In the genomic region with DNA sequence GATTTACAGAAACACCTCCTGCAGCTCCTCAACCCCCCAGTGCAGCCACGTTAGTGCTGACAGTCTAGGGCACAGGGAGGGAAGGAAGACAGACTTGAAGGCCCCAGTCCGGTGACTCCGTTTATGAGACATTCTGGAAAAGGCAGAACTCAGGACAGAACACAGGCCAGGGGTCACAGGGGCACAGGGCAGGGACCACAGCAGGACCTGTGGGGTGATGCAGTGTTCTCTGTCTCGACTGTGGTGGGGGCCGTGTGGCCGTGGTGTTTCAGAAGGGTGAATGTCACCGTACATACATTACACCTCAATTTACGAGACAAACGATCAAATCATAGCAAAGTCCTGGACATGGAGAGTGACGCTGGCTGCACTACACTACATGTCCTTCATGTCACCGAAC, we compare ENCODE assay signal across 19 cellular contexts. TPM values are rescaled to one million over a fixed set of nuclear protein-coding genes. Genes with fewer than 3 reads are reported as not detected.
DNase-seq lines count a peak whose midpoint lies in the region; ATAC-seq and TF ChIP-seq lines count a peak whose summit lies in the region.
"Had no signal": no experiment of that assay in that cellular context is flagged by ENCODE, and none has a peak within 500 bp of the region (broad histone marks: within the 10 kb centered on the region; RNA-seq: fewer than 3 reads in every experiment).

No MANE protein-coding gene starts in this region.

- H3K27ac Mint-ChIP-seq in brain, result peak overlapping the region in 4 of 5 experiments; percentile 51 to 92 (median 80)
- H3K27ac Mint-ChIP-seq: CD4-positive, CD25-positive, alpha-beta regulatory T cell; CD8-positive, alpha-beta memory T cell had no signal

- H3K9ac ChIP-seq in NT2/D1 (ENCODE audit: insufficient read length, low read depth), result peak overlapping the region; percentile 43
- no peak overlapping the region for H3K9ac ChIP-seq in neuronal stem cell (ENCODE audit: low read depth, low read length, poor library complexity)

- H3K4ac ChIP-seq in neuronal stem cell (ENCODE audit: low read length), result no peak overlapping the region

- H2AFZ ChIP-seq in neuronal stem cell (ENCODE audit: low read length), result peak overlapping the region; percentile 11

- H3K27ac ChIP-seq in heart left ventricle (no peak overlapping the region), neuronal stem cell (replicated peaks; ENCODE audit: low read length) (no peak overlapping the region)

- no peak overlapping the region for H4K8ac ChIP-seq in neuronal stem cell (ENCODE audit: low read depth, low read length)

- peak overlapping the region in 2 of 5 experiments; percentile 25 to 50 for H3K4me3 Mint-ChIP-seq in brain
- H3K4me3 Mint-ChIP-seq: CD4-positive, CD25-positive, alpha-beta regulatory T cell; CD8-positive, alpha-beta memory T cell had no signal

- ATAC-seq in left ventricle myocardium superior, result no peak
- no peak for ATAC-seq in heart left ventricle
- ATAC-seq in HG02678 (IDR thresholded peaks at IDR 0.05; ENCODE audit: unreplicated experiment), result no peak
- ATAC-seq in HG03159 (IDR thresholded peaks at IDR 0.05; ENCODE audit: unreplicated experiment), result no peak

- H3K23ac ChIP-seq in neuronal stem cell (ENCODE audit: low read depth, low read length, poor library complexity), result peak overlapping the region; percentile 8

- peaks cover 59% of the 10 kb centered on the region for H3K27me3 Mint-ChIP-seq in brain

- H3K4me3 ChIP-seq in heart left ventricle (no peak overlapping the region), NT2/D1 (ENCODE audit: insufficient read length, low read depth) (no peak overlapping the region), neuronal stem cell (ENCODE audit: low read length in 2 of 2) (no peak overlapping the region)
- H3K4me3 ChIP-seq: HAP-1 had no signal

- H3K4me1 ChIP-seq in heart left ventricle (no peaks in the 10 kb centered on the region), NT2/D1 (ENCODE audit: insufficient read depth, insufficient read length) (peaks cover 24% of the 10 kb centered on the region), neuronal stem cell (ENCODE audit: control insufficient read depth in 2 of 2, insufficient read depth in 1 of 2, low read depth in 1 of 2, low read length in 2 of 2) (peaks cover 2 to 11% of the 10 kb centered on the region in 2 donors)
- H3K4me1 ChIP-seq: BE2C, HAP-1 had no signal

- H4K91ac ChIP-seq in neuronal stem cell (ENCODE audit: low read depth, low read length, poor library complexity), result no peak overlapping the region

- H3K27me3 ChIP-seq in heart left ventricle (peaks cover 7 to 78% (median 22%) of the 10 kb centered on the region in 9 donors), NT2/D1 (ENCODE audit: insufficient read depth, insufficient read length) (peaks cover 11% of the 10 kb centered on the region), neuronal stem cell (ENCODE audit: control insufficient read depth in 3 of 3, insufficient read depth in 3 of 3, low read depth in 1 of 3, low read length in 3 of 3) (peaks cover 0 to 91% (median 9%) of the 10 kb centered on the region in 3 experiments)

- no peak overlapping the region for H2BK12ac ChIP-seq in neuronal stem cell (ENCODE audit: low read length)

- TF ChIP-seq CTCF in heart left ventricle (IDR thresholded peaks at IDR 0.05), result no peak
- no peak for TF ChIP-seq CTCF in brain (conservative IDR thresholded peaks at IDR 0.05)

- no peak for TF ChIP-seq POLR2A in heart left ventricle (IDR thresholded peaks at IDR 0.05)

- H3K36me3 ChIP-seq in heart left ventricle, result no peaks in the 10 kb centered on the region
- no peaks in the 10 kb centered on the region for H3K36me3 ChIP-seq in NT2/D1 (ENCODE audit: insufficient read depth, insufficient read length, low read length)
- H3K36me3 ChIP-seq in neuronal stem cell (replicated peaks in 1 of 2; ENCODE audit: control insufficient read depth in 2 of 2, insufficient read depth in 2 of 2, low read length in 2 of 2), result no peaks in the 10 kb centered on the region
- H3K36me3 ChIP-seq: BE2C, HAP-1 had no signal

- H2AK5ac ChIP-seq in neuronal stem cell (ENCODE audit: low read depth, low read length), result peak overlapping the region; percentile 69

- H2BK5ac ChIP-seq in neuronal stem cell (ENCODE audit: low read length), result no peak overlapping the region

- DNase-seq in left ventricle myocardium superior (peak; percentile 5), heart left ventricle (no peak), NT2/D1 (ENCODE audit: low read depth, low spot score) (no peak), neuronal stem cell (ENCODE audit: low spot score) (no peak), kidney glomerular epithelial cell (lab: John Stamatoyannopoulos, UW) (no peak)
- DNase-seq: ACHN; BE2C; C1 segment of cervical spinal cord; CD4-positive, CD25-positive, alpha-beta regulatory T cell; CD8-positive, alpha-beta memory T cell; DMS 273 treated with DMSO at 0.1 percent for 48 hours; IMR-90; KBM-7 had no signal

- WGBS in heart left ventricle, 4 donors, result 68 to 76% (median 71%) methylated on average over 9 to 11 of the region's 11 CpGs
- WGBS in neuronal stem cell (ENCODE audit: extremely low coverage in 2 of 2, insufficient read length in 2 of 2, insufficient replicate concordance in 1 of 2), 2 donors, result no CpG with 5 or more reads among the region's 11 CpGs

- peak overlapping the region; percentile 5 for H2BK15ac ChIP-seq in neuronal stem cell (ENCODE audit: low read length)

- no peaks in the 10 kb centered on the region for H3K36me3 Mint-ChIP-seq in brain
- H3K36me3 Mint-ChIP-seq: CD4-positive, CD25-positive, alpha-beta regulatory T cell; CD8-positive, alpha-beta memory T cell had no signal

- H3K4me2 ChIP-seq in neuronal stem cell (ENCODE audit: insufficient read depth, low read length, poor library complexity, severe bottlenecking), result no peak overlapping the region

- no peak overlapping the region for H3K14ac ChIP-seq in neuronal stem cell (ENCODE audit: low read length)

- intact Hi-C loops in left ventricle myocardium superior (cut with micrococcal nuclease), result no loop called here
- intact Hi-C loops in heart left ventricle (cut with DNase I), result loop anchor here in 1 of 10 donors (10.0 kb wide), 1 partner anchor 331 kb away; no protein-coding TSS in a partner anchor

- H3K18ac ChIP-seq in neuronal stem cell (ENCODE audit: low read length), result no peak overlapping the region

- H3K9me3 ChIP-seq in heart left ventricle (no peaks in the 10 kb centered on the region), NT2/D1 (ENCODE audit: insufficient read depth, low read length) (peaks cover 9% of the 10 kb centered on the region; the same call in 1 of the 2 replicates), neuronal stem cell (replicated peaks in 1 of 2; ENCODE audit: control insufficient read depth in 2 of 2, insufficient read depth in 1 of 2, low read depth in 1 of 2, low read length in 2 of 2) (peaks cover 2 to 4% of the 10 kb centered on the region in 2 donors)
- H3K9me3 ChIP-seq: BE2C, HAP-1 had no signal

- H2BK120ac ChIP-seq in neuronal stem cell (ENCODE audit: low read depth, low read length), result peak overlapping the region; percentile 6

- no peaks in the 10 kb centered on the region for H3K79me1 ChIP-seq in neuronal stem cell (ENCODE audit: low read depth, low read length)

- peaks cover 0 to 7% (median 0%) of the 10 kb centered on the region in 5 experiments for H3K9me3 Mint-ChIP-seq in brain
- H3K9me3 Mint-ChIP-seq: CD4-positive, CD25-positive, alpha-beta regulatory T cell; CD8-positive, alpha-beta memory T cell had no signal

- H3K4me1 Mint-ChIP-seq in brain, result peaks cover 27% of the 10 kb centered on the region
- H3K4me1 Mint-ChIP-seq: CD4-positive, CD25-positive, alpha-beta regulatory T cell; CD8-positive, alpha-beta memory T cell had no signal

RNA-seq across cellular contexts. Expression of gene BHLHE23, which starts 11.3 kb away (rescaled TPM):
- not detected for total RNA-seq in left ventricle myocardium superior
- not detected for total RNA-seq in heart left ventricle
- polyA plus RNA-seq in heart left ventricle, result not detected
- not detected for polyA plus RNA-seq in brain (ENCODE audit: insufficient read depth, low read depth, low replicate concordance)
- not detected for polyA plus RNA-seq in neuronal stem cell (2013, experiment 1 of 2)
- polyA plus RNA-seq in neuronal stem cell (2013, experiment 2 of 2), result not detected
- total RNA-seq: CD4-positive, CD25-positive, alpha-beta regulatory T cell; CD8-positive, alpha-beta memory T cell; H4; HT-29; IMR-90 had no signal
- polyA plus RNA-seq: CD4-positive, CD25-positive, alpha-beta regulatory T cell; CD8-positive, alpha-beta memory T cell; IMR-90 had no signal

RNA-seq across cellular contexts. Expression of gene SLC17A9, which starts 43.0 kb away (rescaled TPM):
- total RNA-seq in left ventricle myocardium superior (1.5 TPM), heart left ventricle (1 to 10 TPM in 3 of 9 donors, under 1 TPM in 6; 0.16 to 6.6 (median 0.67) TPM)
- polyA plus RNA-seq in heart left ventricle (1 to 10 TPM; 1.7 to 2.6 TPM), brain (ENCODE audit: insufficient read depth, low read depth, low replicate concordance) (0.20 TPM)
- polyA plus RNA-seq in neuronal stem cell (2013, experiment 1 of 2), result 1.6 TPM
- polyA plus RNA-seq in neuronal stem cell (2013, experiment 2 of 2), result 1.9 TPM
- total RNA-seq: H4 had no signal

RNA-seq across cellular contexts. Expression of gene GID8, which starts 57.5 kb away (rescaled TPM):
- total RNA-seq in left ventricle myocardium superior, result 16.1 TPM
- total RNA-seq in heart left ventricle, result 10 to 100 TPM; 14.7 to 22.2 (median 16.3) TPM
- polyA plus RNA-seq in heart left ventricle, result 10 to 100 TPM in 1 of 2 donors, 1 to 10 TPM in 1; 6.2 to 15.8 TPM
- 45.2 TPM for polyA plus RNA-seq in brain (ENCODE audit: insufficient read depth, low read depth, low replicate concordance)
- polyA plus RNA-seq in neuronal stem cell (2013, experiment 1 of 2), result 34.3 TPM
- polyA plus RNA-seq in neuronal stem cell (2013, experiment 2 of 2), result 35.7 TPM
